In genomic region chr20:50359607-50360217, GRCh38 we compare ENCODE assay signal across 24 cellular contexts.
DNase-seq lines count a peak whose midpoint lies in the region; ATAC-seq and TF ChIP-seq lines count a peak whose summit lies in the region.
"Had no signal": no experiment of that assay in that cellular context is flagged by ENCODE, and none has a peak within 500 bp of the region (broad histone marks: within the 10 kb centered on the region; RNA-seq: fewer than 3 reads in every experiment).

No MANE protein-coding gene starts in this region.

- H3K4me3 ChIP-seq in left ventricle myocardium inferior: no peak overlapping the region
- H3K4me3 ChIP-seq: pancreas, tibial nerve had no signal

- H3K27me3 ChIP-seq in left ventricle myocardium inferior (ENCODE audit: low read depth): no peaks in the 10 kb centered on the region
- H3K27me3 ChIP-seq: BE2C, pancreas, tibial nerve had no signal

- H3K27ac Mint-ChIP-seq in stimulated activated naive CD8-positive, alpha-beta T cell treated with anti-CD3 and anti-CD28 coated beads, Interleukin-15, Interleukin-2, amounts not matched to agents 100 ng/mL and 50 ng/mL, for 24 hours: peak overlapping the region; percentile 42
- no peak overlapping the region for H3K27ac Mint-ChIP-seq in stimulated activated naive CD8-positive, alpha-beta T cell treated with anti-CD3 and anti-CD28 coated beads, Interleukin-15, amount 100 ng/mL, for 72 hours
- H3K27ac Mint-ChIP-seq in chondrocyte (ENCODE audit: unreplicated experiment): no peak overlapping the region
- H3K27ac Mint-ChIP-seq in neural crest cell (ENCODE audit: unreplicated experiment): peak overlapping the region; percentile 64
- H3K27ac Mint-ChIP-seq in activated T-helper 1 cell treated with anti-CD3 and anti-CD28 coated beads, Interleukin-12 subunit alpha, Interleukin-12 subunit beta, Interleukin-2, Interleukin-4 antibody, amounts not matched to agents 30 ng/mL and 10 ng/mL and 1 ng/mL, durations not matched to agents 14 hours and 24 hours and 36 hours: no peak overlapping the region
- H3K27ac Mint-ChIP-seq: memory B cell, T-cell had no signal

- H3K36me3 ChIP-seq in left ventricle myocardium inferior: no peaks in the 10 kb centered on the region
- H3K36me3 ChIP-seq: BE2C, pancreas, tibial nerve had no signal

- no peaks in the 10 kb centered on the region for H3K4me1 Mint-ChIP-seq in stimulated activated naive CD8-positive, alpha-beta T cell treated with anti-CD3 and anti-CD28 coated beads, Interleukin-15, Interleukin-2, amounts not matched to agents 100 ng/mL and 50 ng/mL, for 24 hours (ENCODE audit: low read depth)
- peaks cover 5% of the 10 kb centered on the region for H3K4me1 Mint-ChIP-seq in stimulated activated naive CD8-positive, alpha-beta T cell treated with anti-CD3 and anti-CD28 coated beads, Interleukin-15, amount 100 ng/mL, for 72 hours
- H3K4me1 Mint-ChIP-seq in chondrocyte (ENCODE audit: low read depth): peaks cover 4% of the 10 kb centered on the region
- H3K4me1 Mint-ChIP-seq in neural crest cell: peaks cover 4% of the 10 kb centered on the region
- peaks cover 10% of the 10 kb centered on the region for H3K4me1 Mint-ChIP-seq in activated T-helper 1 cell treated with anti-CD3 and anti-CD28 coated beads, Interleukin-12 subunit alpha, Interleukin-12 subunit beta, Interleukin-2, Interleukin-4 antibody, amounts not matched to agents 30 ng/mL and 10 ng/mL and 1 ng/mL, durations not matched to agents 14 hours and 24 hours and 36 hours (ENCODE audit: low read depth)
- H3K4me1 Mint-ChIP-seq: memory B cell, T-cell had no signal

- no peak for DNase-seq in stimulated activated naive CD8-positive, alpha-beta T cell treated with anti-CD3 and anti-CD28 coated beads, Interleukin-15, amount 100 ng/mL, for 72 hours
- DNase-seq in chondrocyte (ENCODE audit: low spot score) (peak; percentile 58), neural crest cell (ENCODE audit: low read depth, low spot score) (no peak), epidermal melanocyte (ENCODE audit: insufficient read length, low spot score) (no peak), left ventricle myocardium inferior (no peak)
- DNase-seq in activated T-helper 1 cell treated with anti-CD3 and anti-CD28 coated beads, Interleukin-12 subunit alpha, Interleukin-12 subunit beta, Interleukin-2, Interleukin-4 antibody, amounts not matched to agents 30 ng/mL and 10 ng/mL and 1 ng/mL, durations not matched to agents 14 hours and 24 hours and 36 hours (ENCODE audit: low spot score): no peak
- DNase-seq: activated CD4-positive, alpha-beta T cell treated with anti-CD3 and anti-CD28 coated beads, Interleukin-2, amount 50 U/mL, for 48 hours; activated CD8-positive, alpha-beta memory T cell treated with anti-CD3 and anti-CD28 coated beads, Interleukin-2, amount 50 U/mL, for 4 hours; activated effector memory CD4-positive, alpha-beta T cell treated with Interleukin-2 at 50 U/mL for 16 hours; BE2C; cerebellar nuclear complex; EL; head of caudate nucleus; NCI-H1105; NCI-H2029 treated with DMSO at 0.1 percent for 48 hours; NCI-H446; right cardiac atrium; stimulated activated naive CD8-positive, alpha-beta T cell treated with anti-CD3 and anti-CD28 coated beads, Interleukin-15, Interleukin-2, amounts not matched to agents 100 U/mL and 50 U/mL, for 24 hours; T-cell had no signal

- intact Hi-C loops in left ventricle myocardium inferior (cut with micrococcal nuclease): no loop called here
- intact Hi-C loops in activated T-helper 1 cell treated with anti-CD3 and anti-CD28 coated beads, Interleukin-12 subunit alpha, Interleukin-12 subunit beta, Interleukin-2, Interleukin-4 antibody, amounts not matched to agents 30 ng/mL and 10 ng/mL and 1 ng/mL, durations not matched to agents 14 hours and 24 hours and 36 hours (cut with micrococcal nuclease): no loop called here

- H3K27me3 Mint-ChIP-seq in stimulated activated naive CD8-positive, alpha-beta T cell treated with anti-CD3 and anti-CD28 coated beads, Interleukin-15, Interleukin-2, amounts not matched to agents 100 ng/mL and 50 ng/mL, for 24 hours: peaks cover 11% of the 10 kb centered on the region
- peaks cover 12% of the 10 kb centered on the region for H3K27me3 Mint-ChIP-seq in stimulated activated naive CD8-positive, alpha-beta T cell treated with anti-CD3 and anti-CD28 coated beads, Interleukin-15, amount 100 ng/mL, for 72 hours
- H3K27me3 Mint-ChIP-seq in chondrocyte (ENCODE audit: low read depth) (peaks cover 10% of the 10 kb centered on the region), neural crest cell (ENCODE audit: low read depth) (peaks cover 2% of the 10 kb centered on the region)
- H3K27me3 Mint-ChIP-seq in activated T-helper 1 cell treated with anti-CD3 and anti-CD28 coated beads, Interleukin-12 subunit alpha, Interleukin-12 subunit beta, Interleukin-2, Interleukin-4 antibody, amounts not matched to agents 30 ng/mL and 10 ng/mL and 1 ng/mL, durations not matched to agents 14 hours and 24 hours and 36 hours (ENCODE audit: insufficient read depth): peaks cover 8% of the 10 kb centered on the region

- no peak overlapping the region for H3K27ac ChIP-seq in left ventricle myocardium inferior (replicated peaks)
- H3K27ac ChIP-seq: pancreas, tibial nerve had no signal

- no peak for ATAC-seq in stimulated activated naive CD8-positive, alpha-beta T cell treated with anti-CD3 and anti-CD28 coated beads, Interleukin-15, amount 100 ng/mL, for 72 hours
- ATAC-seq in HG02763 (IDR thresholded peaks at IDR 0.05; ENCODE audit: unreplicated experiment): no peak
- ATAC-seq: right cardiac atrium; stimulated activated naive CD8-positive, alpha-beta T cell treated with anti-CD3 and anti-CD28 coated beads, Interleukin-15, Interleukin-2, amounts not matched to agents 100 U/mL and 50 U/mL, for 24 hours; T-cell had no signal

- H3K9me3 Mint-ChIP-seq in stimulated activated naive CD8-positive, alpha-beta T cell treated with anti-CD3 and anti-CD28 coated beads, Interleukin-15, Interleukin-2, amounts not matched to agents 100 ng/mL and 50 ng/mL, for 24 hours: no peaks in the 10 kb centered on the region
- H3K9me3 Mint-ChIP-seq in stimulated activated naive CD8-positive, alpha-beta T cell treated with anti-CD3 and anti-CD28 coated beads, Interleukin-15, amount 100 ng/mL, for 72 hours: no peaks in the 10 kb centered on the region
- H3K9me3 Mint-ChIP-seq in chondrocyte (ENCODE audit: low read depth) (no peaks in the 10 kb centered on the region), neural crest cell (no peaks in the 10 kb centered on the region)
- H3K9me3 Mint-ChIP-seq in activated T-helper 1 cell treated with anti-CD3 and anti-CD28 coated beads, Interleukin-12 subunit alpha, Interleukin-12 subunit beta, Interleukin-2, Interleukin-4 antibody, amounts not matched to agents 30 ng/mL and 10 ng/mL and 1 ng/mL, durations not matched to agents 14 hours and 24 hours and 36 hours: no peaks in the 10 kb centered on the region
- H3K9me3 Mint-ChIP-seq: T-cell had no signal

- TF ChIP-seq CTCF in chondrocyte (IDR thresholded peaks at IDR 0.05) (no peak), neural crest cell (conservative IDR thresholded peaks at IDR 0.05) (no peak), left ventricle myocardium inferior (IDR thresholded peaks at IDR 0.05; ENCODE audit: borderline replicate concordance) (no peak)

- H3K36me3 Mint-ChIP-seq in stimulated activated naive CD8-positive, alpha-beta T cell treated with anti-CD3 and anti-CD28 coated beads, Interleukin-15, Interleukin-2, amounts not matched to agents 100 ng/mL and 50 ng/mL, for 24 hours (ENCODE audit: low read depth): no peaks in the 10 kb centered on the region
- H3K36me3 Mint-ChIP-seq in chondrocyte (ENCODE audit: low read depth) (no peaks in the 10 kb centered on the region), neural crest cell (ENCODE audit: low read depth) (no peaks in the 10 kb centered on the region)
- no peaks in the 10 kb centered on the region for H3K36me3 Mint-ChIP-seq in activated T-helper 1 cell treated with anti-CD3 and anti-CD28 coated beads, Interleukin-12 subunit alpha, Interleukin-12 subunit beta, Interleukin-2, Interleukin-4 antibody, amounts not matched to agents 30 ng/mL and 10 ng/mL and 1 ng/mL, durations not matched to agents 14 hours and 24 hours and 36 hours (ENCODE audit: low read depth)
- H3K36me3 Mint-ChIP-seq: memory B cell, T-cell had no signal

- no peaks in the 10 kb centered on the region for H3K9me3 ChIP-seq in left ventricle myocardium inferior (replicated peaks)
- H3K9me3 ChIP-seq: BE2C, pancreas, tibial nerve had no signal

- no peak overlapping the region for H3K4me3 Mint-ChIP-seq in stimulated activated naive CD8-positive, alpha-beta T cell treated with anti-CD3 and anti-CD28 coated beads, Interleukin-15, Interleukin-2, amounts not matched to agents 100 ng/mL and 50 ng/mL, for 24 hours
- no peak overlapping the region for H3K4me3 Mint-ChIP-seq in stimulated activated naive CD8-positive, alpha-beta T cell treated with anti-CD3 and anti-CD28 coated beads, Interleukin-15, amount 100 ng/mL, for 72 hours
- H3K4me3 Mint-ChIP-seq in chondrocyte (ENCODE audit: unreplicated experiment) (no peak overlapping the region), neural crest cell (no peak overlapping the region)
- no peak overlapping the region for H3K4me3 Mint-ChIP-seq in activated T-helper 1 cell treated with anti-CD3 and anti-CD28 coated beads, Interleukin-12 subunit alpha, Interleukin-12 subunit beta, Interleukin-2, Interleukin-4 antibody, amounts not matched to agents 30 ng/mL and 10 ng/mL and 1 ng/mL, durations not matched to agents 14 hours and 24 hours and 36 hours
- H3K4me3 Mint-ChIP-seq: memory B cell, T-cell had no signal

- no peaks in the 10 kb centered on the region for H3K4me1 ChIP-seq in left ventricle myocardium inferior
- H3K4me1 ChIP-seq: BE2C, pancreas, tibial nerve had no signal

Comparison
In these comparisons a context has a peak if more than half of its experiments do, and no peak if none do; other contexts are left out.
1. H3K27ac Mint-ChIP-seq: peak in stimulated activated naive CD8-positive, alpha-beta T cell treated with anti-CD3 and anti-CD28 coated beads, Interleukin-15, Interleukin-2, amounts not matched to agents 100 ng/mL and 50 ng/mL, for 24 hours (single experiment) and neural crest cell (single experiment); none in stimulated activated naive CD8-positive, alpha-beta T cell treated with anti-CD3 and anti-CD28 coated beads, Interleukin-15, amount 100 ng/mL, for 72 hours (0 of 2), chondrocyte (single experiment) and activated T-helper 1 cell treated with anti-CD3 and anti-CD28 coated beads, Interleukin-12 subunit alpha, Interleukin-12 subunit beta, Interleukin-2, Interleukin-4 antibody, amounts not matched to agents 30 ng/mL and 10 ng/mL and 1 ng/mL, durations not matched to agents 14 hours and 24 hours and 36 hours (single experiment).